In genomic region chr12:69655616-69656336, GRCh38 we compare ENCODE assay signal across 15 cellular contexts. TPM values are rescaled to one million over a fixed set of nuclear protein-coding genes. Genes with fewer than 3 reads are reported as not detected.
DNase-seq lines count a peak whose midpoint lies in the region; TF ChIP-seq lines count a peak whose summit lies in the region.
"Had no signal": no experiment of that assay in that cellular context is flagged by ENCODE, and none has a peak within 500 bp of the region (broad histone marks: within the 10 kb centered on the region; RNA-seq: fewer than 3 reads in every experiment).

No MANE protein-coding gene starts in this region.

- H3K4me3 ChIP-seq in fibroblast of villous mesenchyme (ENCODE audit: low read depth, low read length): no peak overlapping the region

- peaks cover 9% of the 10 kb centered on the region for H3K27me3 Mint-ChIP-seq in activated T-helper 2 cell treated with anti-CD3 and anti-CD28 coated beads, Interferon-gamma antibody, Interleukin-2, Interleukin-4, amounts not matched to agents 10 μg/mL and 5 μg/mL and 100 μg/mL, durations not matched to agents 14 hours and 24 hours and 36 hours (ENCODE audit: low read depth)

- no peak overlapping the region for H3K27ac Mint-ChIP-seq in activated T-helper 2 cell treated with anti-CD3 and anti-CD28 coated beads, Interferon-gamma antibody, Interleukin-2, Interleukin-4, amounts not matched to agents 10 μg/mL and 5 μg/mL and 100 μg/mL, durations not matched to agents 14 hours and 24 hours and 36 hours
- H3K27ac Mint-ChIP-seq: IgD-negative memory B cell had no signal

- no peak for TF ChIP-seq CTCF in fibroblast of villous mesenchyme (IDR thresholded peaks at IDR 0.05; ENCODE audit: insufficient read depth, low read depth, low read length)

- DNase-seq in ELR (ENCODE audit: low read depth): peak; percentile 85
- DNase-seq in SW480 (ENCODE audit: low spot score): peak; percentile 27
- DNase-seq in fibroblast of villous mesenchyme (ENCODE audit: low read depth): peak; percentile 80
- peak; percentile 90 for DNase-seq in renal cortical epithelial cell (ENCODE audit: low read depth)
- DNase-seq in D341Med (ENCODE audit: low spot score): no peak
- no peak for DNase-seq in activated T-helper 2 cell treated with anti-CD3 and anti-CD28 coated beads, Interferon-gamma antibody, Interleukin-2, Interleukin-4, amounts not matched to agents 10 μg/mL and 5 μg/mL and 100 μg/mL, durations not matched to agents 14 hours and 24 hours and 36 hours (ENCODE audit: low spot score)
- no peak for DNase-seq in midbrain (lab: John Stamatoyannopoulos, UW)
- DNase-seq in DMS 273 treated with DMSO at 0.1 percent for 48 hours (lab: John Stamatoyannopoulos, UW): no peak
- DNase-seq: activated T-cell treated with anti-CD3 and anti-CD28 coated beads for 4 hours; effector CD4-positive, alpha-beta T cell; left colon; NCI-H510A; T-helper 1 cell had no signal

- no peaks in the 10 kb centered on the region for H3K9me3 Mint-ChIP-seq in activated T-helper 2 cell treated with anti-CD3 and anti-CD28 coated beads, Interferon-gamma antibody, Interleukin-2, Interleukin-4, amounts not matched to agents 10 μg/mL and 5 μg/mL and 100 μg/mL, durations not matched to agents 14 hours and 24 hours and 36 hours
- H3K9me3 Mint-ChIP-seq: IgD-negative memory B cell had no signal

- H3K4me1 Mint-ChIP-seq in activated T-helper 2 cell treated with anti-CD3 and anti-CD28 coated beads, Interferon-gamma antibody, Interleukin-2, Interleukin-4, amounts not matched to agents 10 μg/mL and 5 μg/mL and 100 μg/mL, durations not matched to agents 14 hours and 24 hours and 36 hours (ENCODE audit: low read depth): no peaks in the 10 kb centered on the region
- H3K4me1 Mint-ChIP-seq: IgD-negative memory B cell had no signal

- intact Hi-C loops in activated T-helper 2 cell treated with anti-CD3 and anti-CD28 coated beads, Interferon-gamma antibody, Interleukin-2, Interleukin-4, amounts not matched to agents 10 μg/mL and 5 μg/mL and 100 μg/mL, durations not matched to agents 14 hours and 24 hours and 36 hours (cut with micrococcal nuclease): no loop called here

- no peaks in the 10 kb centered on the region for H3K36me3 Mint-ChIP-seq in activated T-helper 2 cell treated with anti-CD3 and anti-CD28 coated beads, Interferon-gamma antibody, Interleukin-2, Interleukin-4, amounts not matched to agents 10 μg/mL and 5 μg/mL and 100 μg/mL, durations not matched to agents 14 hours and 24 hours and 36 hours (ENCODE audit: low read depth)
- H3K36me3 Mint-ChIP-seq: IgD-negative memory B cell had no signal

- no peak overlapping the region for H3K4me3 Mint-ChIP-seq in activated T-helper 2 cell treated with anti-CD3 and anti-CD28 coated beads, Interferon-gamma antibody, Interleukin-2, Interleukin-4, amounts not matched to agents 10 μg/mL and 5 μg/mL and 100 μg/mL, durations not matched to agents 14 hours and 24 hours and 36 hours (ENCODE audit: low read depth)
- H3K4me3 Mint-ChIP-seq: IgD-negative memory B cell had no signal

RNA-seq across cellular contexts. Expression of gene BEST3, which starts 43.3 kb away (rescaled TPM):
- total RNA-seq in fibroblast of villous mesenchyme (under 0.01 TPM in 1 of 2 replicates, not detected in the other), renal cortical epithelial cell (0.55 and 0.87 TPM in 2 replicates)
- not detected in 2 replicates for total RNA-seq in activated T-helper 2 cell treated with anti-CD3 and anti-CD28 coated beads, Interferon-gamma antibody, Interleukin-2, Interleukin-4, amounts not matched to agents 10 μg/mL and 5 μg/mL and 100 μg/mL, durations not matched to agents 14 hours and 24 hours and 36 hours
- total RNA-seq: left colon, sciatic nerve had no signal

RNA-seq across cellular contexts. Expression of gene LRRC10, which starts 45.1 kb away (rescaled TPM):
- total RNA-seq in fibroblast of villous mesenchyme (not detected in 2 replicates), renal cortical epithelial cell (not detected in 2 replicates)
- not detected in 2 replicates for total RNA-seq in activated T-helper 2 cell treated with anti-CD3 and anti-CD28 coated beads, Interferon-gamma antibody, Interleukin-2, Interleukin-4, amounts not matched to agents 10 μg/mL and 5 μg/mL and 100 μg/mL, durations not matched to agents 14 hours and 24 hours and 36 hours
- total RNA-seq: left colon, sciatic nerve had no signal

Comparison
In these comparisons a context has a peak if more than half of its experiments do, and no peak if none do; other contexts are left out.
1. DNase-seq: peak in ELR (single experiment), SW480 (single experiment), fibroblast of villous mesenchyme (single experiment) and renal cortical epithelial cell (single experiment); none in D341Med (single experiment), activated T-helper 2 cell treated with anti-CD3 and anti-CD28 coated beads, Interferon-gamma antibody, Interleukin-2, Interleukin-4, amounts not matched to agents 10 μg/mL and 5 μg/mL and 100 μg/mL, durations not matched to agents 14 hours and 24 hours and 36 hours (single experiment), midbrain (single experiment) and DMS 273 treated with DMSO at 0.1 percent for 48 hours (single experiment).